In the genomic region with DNA sequence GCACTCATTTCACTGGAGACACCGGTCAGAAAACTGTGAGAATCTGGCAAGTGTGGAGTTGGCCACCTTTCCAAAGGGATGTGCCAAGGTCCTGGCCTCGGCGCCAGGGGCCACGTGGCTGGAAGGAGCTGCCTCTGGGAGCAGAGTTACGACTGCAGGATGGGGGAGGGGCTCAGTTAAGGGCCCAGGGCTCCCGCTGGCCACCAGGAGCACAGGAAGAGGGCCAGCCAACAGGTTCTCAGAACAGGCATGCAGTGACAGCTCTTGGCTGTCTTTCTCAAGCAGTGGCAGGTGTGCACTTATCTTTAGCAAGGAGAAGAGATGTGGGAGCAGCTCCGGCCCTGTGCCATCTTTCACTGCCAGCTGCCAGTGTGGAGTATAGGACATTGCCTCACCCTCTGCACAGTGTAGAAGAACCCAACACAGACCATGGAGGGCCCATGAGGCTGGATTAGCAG, we compare ENCODE assay signal across 13 cellular contexts.
DNase-seq lines count a peak whose midpoint lies in the region; ATAC-seq and TF ChIP-seq lines count a peak whose summit lies in the region.
"Had no signal": no experiment of that assay in that cellular context is flagged by ENCODE, and none has a peak within 500 bp of the region (broad histone marks: within the 10 kb centered on the region; RNA-seq: fewer than 3 reads in every experiment).

No MANE protein-coding gene starts in this region.

- no peaks in the 10 kb centered on the region for H3K9me3 ChIP-seq in heart left ventricle
- no peaks in the 10 kb centered on the region for H3K9me3 ChIP-seq in sigmoid colon
- no peaks in the 10 kb centered on the region for H3K9me3 ChIP-seq in esophagus muscularis mucosa

- TF ChIP-seq EP300 in sigmoid colon (IDR thresholded peaks at IDR 0.05) (no peak), esophagus muscularis mucosa (IDR thresholded peaks at IDR 0.05) (no peak)

- intact Hi-C loops in heart left ventricle (cut with DNase I) (loop anchor here in 1 of 10 donors (10.0 kb wide), 1 partner anchor 120 kb away; a partner anchor contains a TSS), sigmoid colon (cut with DNase I) (no loop called here), esophagus muscularis mucosa (cut with DNase I) (no loop called here)

- H3K27ac ChIP-seq in heart left ventricle, result no peak overlapping the region
- peak overlapping the region in 3 of 4 donors; percentile 12 to 51 (median 34) for H3K27ac ChIP-seq in sigmoid colon
- peak overlapping the region in 1 of 4 donors; percentile 59 for H3K27ac ChIP-seq in esophagus muscularis mucosa (replicated peaks in 1 of 4)

- CTCF ChIA-PET in activated CD4-positive, alpha-beta memory T cell treated with anti-CD3 and anti-CD28 coated beads, Interleukin-2, amount 10 ng/mL, durations not matched to agents 7 days and 5 days (lab: Charles Lee), result no interaction called here

- no peak overlapping the region for H3K4me3 Mint-ChIP-seq in activated CD4-positive, alpha-beta memory T cell treated with anti-CD3 and anti-CD28 coated beads, Interleukin-2, amount 10 ng/mL, durations not matched to agents 7 days and 5 days
- H3K4me3 Mint-ChIP-seq: activated CD4-positive, alpha-beta T cell treated with anti-CD3 and anti-CD28 coated beads for 36 hours; brain had no signal

- WGBS in heart left ventricle, 4 donors, result 19 to 44% (median 26%) methylated on average over 7 of the region's 7 CpGs
- 67 to 71% methylated on average over 7 of the region's 7 CpGs for WGBS in sigmoid colon, 2 donors
- 39% methylated on average over 3 of the region's 7 CpGs for WGBS in esophagus muscularis mucosa

- TF ChIP-seq CTCF in heart left ventricle (IDR thresholded peaks at IDR 0.05) (no peak), sigmoid colon (IDR thresholded peaks at IDR 0.05) (no peak), esophagus muscularis mucosa (IDR thresholded peaks at IDR 0.05) (no peak)

- no peaks in the 10 kb centered on the region for H3K27me3 ChIP-seq in heart left ventricle
- H3K27me3 ChIP-seq in sigmoid colon, result no peaks in the 10 kb centered on the region
- no peaks in the 10 kb centered on the region for H3K27me3 ChIP-seq in esophagus muscularis mucosa

- peaks cover 22% of the 10 kb centered on the region for H3K36me3 Mint-ChIP-seq in activated CD4-positive, alpha-beta memory T cell treated with anti-CD3 and anti-CD28 coated beads, Interleukin-2, amount 10 ng/mL, durations not matched to agents 7 days and 5 days (ENCODE audit: low read depth)
- H3K36me3 Mint-ChIP-seq: brain, IgD-negative memory B cell had no signal

- H3K4me1 Mint-ChIP-seq in activated CD4-positive, alpha-beta memory T cell treated with anti-CD3 and anti-CD28 coated beads, Interleukin-2, amount 10 ng/mL, durations not matched to agents 7 days and 5 days, result peaks cover 21% of the 10 kb centered on the region

- H3K27me3 Mint-ChIP-seq in activated CD4-positive, alpha-beta memory T cell treated with anti-CD3 and anti-CD28 coated beads, Interleukin-2, amount 10 ng/mL, durations not matched to agents 7 days and 5 days, result peaks cover 17% of the 10 kb centered on the region

- peaks cover 0 to 32% (median 10%) of the 10 kb centered on the region in 12 donors for H3K4me1 ChIP-seq in heart left ventricle
- peaks cover 0 to 28% (median 26%) of the 10 kb centered on the region in 4 donors for H3K4me1 ChIP-seq in sigmoid colon
- peaks cover 10 to 43% (median 39%) of the 10 kb centered on the region in 4 donors for H3K4me1 ChIP-seq in esophagus muscularis mucosa

- no peak overlapping the region for H3K4me3 ChIP-seq in heart left ventricle
- H3K4me3 ChIP-seq in sigmoid colon, result no peak overlapping the region
- H3K4me3 ChIP-seq in esophagus muscularis mucosa, result no peak overlapping the region

- DNase-seq in NCI-H2171 treated with DMSO at 0.1 percent for 48 hours (lab: John Stamatoyannopoulos, UW) (peak; percentile 26), NCI-H2171 (lab: John Stamatoyannopoulos, UW) (no peak), NCI-H510A (lab: John Stamatoyannopoulos, UW) (peak; percentile 38), heart left ventricle (peak; percentile 19 to 75 (median 44)), sigmoid colon (peak; percentile 70), esophagus muscularis mucosa (ENCODE audit: extremely low spot score) (no peak)
- no peak for DNase-seq in activated CD4-positive, alpha-beta memory T cell treated with anti-CD3 and anti-CD28 coated beads, Interleukin-2, amount 10 ng/mL, durations not matched to agents 7 days and 5 days
- DNase-seq: OCI-M1, trophoblast cell had no signal

- POLR2A ChIA-PET in activated CD4-positive, alpha-beta memory T cell treated with anti-CD3 and anti-CD28 coated beads, Interleukin-2, amount 10 ng/mL, durations not matched to agents 7 days and 5 days (lab: Charles Lee), result interaction anchor here (0.8 kb wide), 1 partner anchor 114 kb away, joined by 3 read pairs; no protein-coding TSS in a partner anchor

- H3K9me3 Mint-ChIP-seq in activated CD4-positive, alpha-beta memory T cell treated with anti-CD3 and anti-CD28 coated beads, Interleukin-2, amount 10 ng/mL, durations not matched to agents 7 days and 5 days, result peaks cover 5% of the 10 kb centered on the region
- H3K9me3 Mint-ChIP-seq: brain had no signal

- no peak overlapping the region for H3K27ac Mint-ChIP-seq in activated CD4-positive, alpha-beta memory T cell treated with anti-CD3 and anti-CD28 coated beads, Interleukin-2, amount 10 ng/mL, durations not matched to agents 7 days and 5 days
- H3K27ac Mint-ChIP-seq: activated CD4-positive, alpha-beta T cell treated with anti-CD3 and anti-CD28 coated beads for 36 hours; IgD-negative memory B cell had no signal

- ATAC-seq in heart left ventricle (peak; percentile 8 to 71 (median 60)), HG03139 (IDR thresholded peaks at IDR 0.05; ENCODE audit: unreplicated experiment) (no peak)

- H3K36me3 ChIP-seq in heart left ventricle, result no peaks in the 10 kb centered on the region
- no peaks in the 10 kb centered on the region for H3K36me3 ChIP-seq in sigmoid colon
- H3K36me3 ChIP-seq in esophagus muscularis mucosa, result no peaks in the 10 kb centered on the region

- TF ChIP-seq POLR2A in heart left ventricle (IDR thresholded peaks at IDR 0.05), result no peak
- no peak for TF ChIP-seq POLR2A in sigmoid colon (IDR thresholded peaks at IDR 0.05)
- no peak for TF ChIP-seq POLR2A in esophagus muscularis mucosa (IDR thresholded peaks at IDR 0.05; ENCODE audit: low read depth)

Comparison
In these comparisons a context has a peak if more than half of its experiments do, and no peak if none do; other contexts are left out.
1. DNase-seq: peak in NCI-H2171 treated with DMSO at 0.1 percent for 48 hours (single experiment), NCI-H510A (single experiment), heart left ventricle (5 of 5) and sigmoid colon (single experiment); none in NCI-H2171 (single experiment), esophagus muscularis mucosa (single experiment) and activated CD4-positive, alpha-beta memory T cell treated with anti-CD3 and anti-CD28 coated beads, Interleukin-2, amount 10 ng/mL, durations not matched to agents 7 days and 5 days (single experiment).
2. H3K27ac ChIP-seq: peak in sigmoid colon (3 of 4); none in heart left ventricle (0 of 12).